In the genomic region with DNA sequence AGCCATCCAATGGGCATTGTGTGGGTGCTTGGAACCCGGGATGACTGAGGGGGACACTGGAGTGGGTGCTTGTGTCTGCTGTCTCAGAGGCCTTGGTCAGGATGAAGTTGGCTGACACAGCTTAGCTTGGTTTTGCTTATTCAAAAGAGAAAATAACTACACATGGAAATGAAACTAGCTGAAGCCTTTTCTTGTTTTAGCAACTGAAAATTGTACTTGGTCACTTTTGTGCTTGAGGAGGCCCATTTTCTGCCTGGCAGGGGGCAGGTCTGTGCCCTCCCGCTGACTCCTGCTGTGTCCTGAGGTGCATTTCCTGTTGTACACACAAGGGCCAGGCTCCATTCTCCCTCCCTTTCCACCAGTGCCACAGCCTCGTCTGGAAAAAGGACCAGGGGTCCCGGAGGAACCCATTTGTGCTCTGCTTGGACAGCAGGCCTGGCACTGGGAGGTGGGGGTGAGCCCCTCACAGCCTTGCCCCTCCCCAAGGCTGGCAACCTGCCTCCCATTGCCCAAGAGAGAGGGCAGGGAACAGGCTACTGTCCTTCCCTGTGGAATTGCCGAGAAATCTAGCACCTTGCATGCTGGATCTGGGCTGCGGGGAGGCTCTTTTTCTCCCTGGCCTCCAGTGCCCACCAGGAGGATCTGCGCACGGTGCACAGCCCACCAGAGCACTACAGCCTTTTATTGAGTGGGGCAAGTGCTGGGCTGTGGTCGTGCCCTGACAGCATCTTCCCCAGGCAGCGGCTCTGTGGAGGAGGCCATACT, we compare ENCODE assay signal across 10 cellular contexts. TPM values are rescaled to one million over a fixed set of nuclear protein-coding genes. Genes with fewer than 3 reads are reported as not detected.
DNase-seq lines count a peak whose midpoint lies in the region; ATAC-seq, FAIRE-seq and TF ChIP-seq lines count a peak whose summit lies in the region.
"Had no signal": no experiment of that assay in that cellular context is flagged by ENCODE, and none has a peak within 500 bp of the region (broad histone marks: within the 10 kb centered on the region; RNA-seq: fewer than 3 reads in every experiment).

No MANE protein-coding gene starts in this region.

- no peak for TF ChIP-seq CTCF in HepG2 (CRISPR knock-in tag; IDR thresholded peaks at IDR 0.05)

- peaks cover 14 to 16% of the 10 kb centered on the region in 2 experiments; a peak in 4 of 5 replicates for H3K36me3 ChIP-seq in HepG2 (replicated peaks in 1 of 2; ENCODE audit: control insufficient read depth in 1 of 2, insufficient read depth in 2 of 2, low read length in 2 of 2)

- no peak for TF ChIP-seq RAD21 in HepG2 (CRISPR knock-in tag; IDR thresholded peaks at IDR 0.05)

- peak; percentile 8 for FAIRE-seq in HepG2 (lab: Jason Lieb, UNC)
- FAIRE-seq: small intestine had no signal

- POLR2A ChIA-PET in HepG2 (lab: Yijun Ruan, JAX) = interaction anchor here (1.1 kb wide), 1 partner anchor 110 kb away, joined by 3 read pairs; a partner anchor contains a TSS

- intact Hi-C loops in HepG2 (cut with micrococcal nuclease; ENCODE audit: unreplicated experiment) = loop anchor here (10.0 kb wide), 1 partner anchor 97 kb away; a partner anchor contains a TSS

- H3K79me2 ChIP-seq in HepG2 (ENCODE audit: insufficient read depth, low read length) = no peaks in the 10 kb centered on the region

- H3K27me3 ChIP-seq in HepG2 (ENCODE audit: control insufficient read depth in 1 of 2, insufficient read depth in 2 of 2, low read length in 2 of 2) = no peaks in the 10 kb centered on the region

- ATAC-seq in GM18502 (IDR thresholded peaks at IDR 0.05; ENCODE audit: poor library complexity, unreplicated experiment) (peak; percentile 67), GM21447 (IDR thresholded peaks at IDR 0.05; ENCODE audit: unreplicated experiment) (peak; percentile 79), HG03460 (IDR thresholded peaks at IDR 0.05; ENCODE audit: unreplicated experiment) (peak; percentile 63), HepG2 (no peak)
- ATAC-seq in activated naive CD8-positive, alpha-beta T cell treated with anti-CD3 and anti-CD28 coated beads, Interleukin-2, amount 50 U/mL, for 24 hours = no peak

- H3K4me1 ChIP-seq in HepG2 (ENCODE audit: insufficient read depth, low read length) = 0 out of 2 replicates have a peak, but pooled peaks cover 5% of the 10 kb centered on the region

- no peaks in the 10 kb centered on the region for H3K27me3 Mint-ChIP-seq in activated naive CD8-positive, alpha-beta T cell treated with anti-CD3 and anti-CD28 coated beads, Interleukin-2, amount 50 U/mL, for 24 hours
- H3K27me3 Mint-ChIP-seq: activated B cell treated with CpG ODN at 0.5 μM for 24 hours had no signal

- WGBS in HepG2 (ENCODE audit: low lambda C conversion rate) = 89% methylated on average over 10 of the region's 10 CpGs

- no peak overlapping the region for H3K4me3 Mint-ChIP-seq in activated naive CD8-positive, alpha-beta T cell treated with anti-CD3 and anti-CD28 coated beads, Interleukin-2, amount 50 U/mL, for 24 hours
- H3K4me3 Mint-ChIP-seq: activated B cell treated with CpG ODN at 0.5 μM for 24 hours had no signal

- no peak overlapping the region for H2AFZ ChIP-seq in HepG2 (ENCODE audit: low read length)

- no peaks in the 10 kb centered on the region for H3K9me3 Mint-ChIP-seq in activated naive CD8-positive, alpha-beta T cell treated with anti-CD3 and anti-CD28 coated beads, Interleukin-2, amount 50 U/mL, for 24 hours
- H3K9me3 Mint-ChIP-seq: activated B cell treated with CpG ODN at 0.5 μM for 24 hours had no signal

- DNase-seq in HepG2 (ENCODE audit: low spot score) = no peak
- DNase-seq in NCI-H526 treated with DMSO at 0.1 percent for 48 hours (lab: John Stamatoyannopoulos, UW) = no peak
- DNase-seq in putamen (ENCODE audit: low spot score) = no peak
- no peak for DNase-seq in activated naive CD8-positive, alpha-beta T cell treated with anti-CD3 and anti-CD28 coated beads, Interleukin-2, amount 50 U/mL, for 24 hours
- DNase-seq in SHP77 (lab: John Stamatoyannopoulos, UW) = no peak
- DNase-seq: activated B cell treated with CpG ODN at 0.5 μM for 24 hours had no signal

- BruUV-seq in HepG2 (replicated peaks; lab: Mats Ljungman, UMichigan) = TSS peak; percentile 34

- H3K4me1 Mint-ChIP-seq in activated naive CD8-positive, alpha-beta T cell treated with anti-CD3 and anti-CD28 coated beads, Interleukin-2, amount 50 U/mL, for 24 hours = no peaks in the 10 kb centered on the region

- TF ChIP-seq POLR2A in HepG2 (IDR thresholded peaks at IDR 0.05; ENCODE audit: insufficient read depth in 1 of 2, low read depth in 2 of 2, low read length in 2 of 2) = no peak; a peak in 1 of 4 replicates

- H3K9ac ChIP-seq in HepG2 (ENCODE audit: insufficient read depth, low read depth, low read length) = no peak overlapping the region

- H3K9me3 ChIP-seq in HepG2 (ENCODE audit: low read length) = no peaks in the 10 kb centered on the region

- H3K36me3 Mint-ChIP-seq in activated naive CD8-positive, alpha-beta T cell treated with anti-CD3 and anti-CD28 coated beads, Interleukin-2, amount 50 U/mL, for 24 hours (ENCODE audit: low read depth) = peaks cover 2% of the 10 kb centered on the region

- H3K4me3 ChIP-seq in HepG2 (replicated peaks in 1 of 3; ENCODE audit: insufficient read depth in 1 of 3, low read depth in 2 of 3, low read length in 3 of 3) = no peak overlapping the region

- CTCF ChIA-PET in HepG2 (lab: Yijun Ruan, JAX; ENCODE audit: low intra/inter-chr PET ratio, low total read pairs) = interaction anchor here (1.3 to 6.9 kb wide), 2 partner anchors 93 to 102 kb away, joined by 3 to 157 read pairs; a partner anchor contains a TSS

- H3K27ac Mint-ChIP-seq in activated naive CD8-positive, alpha-beta T cell treated with anti-CD3 and anti-CD28 coated beads, Interleukin-2, amount 50 U/mL, for 24 hours = no peak overlapping the region
- H3K27ac Mint-ChIP-seq: activated B cell treated with CpG ODN at 0.5 μM for 24 hours had no signal

- H3K4me2 ChIP-seq in HepG2 (ENCODE audit: low read depth, low read length) = no peak overlapping the region

- in situ Hi-C loops in HepG2 (cut with HindIII; ENCODE audit: extremely low pct_ligation_motif_present, low pct_unique_long_range_greater_than_20kb) = loop anchor here (5.0 to 10.0 kb wide), 2 partner anchors 100 to 303 kb away; a partner anchor contains a TSS

- no peaks in the 10 kb centered on the region for H4K20me1 ChIP-seq in HepG2 (ENCODE audit: insufficient read depth, low read length)

- no peak for TF ChIP-seq EP300 in HepG2 (IDR thresholded peaks at IDR 0.05; ENCODE audit: low read depth in 2 of 2, low read length in 2 of 2)
- no peak for TF ChIP-seq EP300 in HepG2 (CRISPR knock-in tag; IDR thresholded peaks at IDR 0.05; ENCODE audit: borderline replicate concordance)

- no peak overlapping the region for H3K27ac ChIP-seq in HepG2 (ENCODE audit: extremely low read length, insufficient read depth, low read length)

TF ChIP-seq in HepG2, 621 proteins besides CTCF, POLR2A, EP300 and RAD21 (continues in another document):
- no peak for TF ChIP-seq HCFC1 (IDR thresholded peaks at IDR 0.05; ENCODE audit: low read depth, low read length)
- TF ChIP-seq ZNF256 (CRISPR knock-in tag; conservative IDR thresholded peaks at IDR 0.05) = no peak
- TF ChIP-seq, protein P1, sequence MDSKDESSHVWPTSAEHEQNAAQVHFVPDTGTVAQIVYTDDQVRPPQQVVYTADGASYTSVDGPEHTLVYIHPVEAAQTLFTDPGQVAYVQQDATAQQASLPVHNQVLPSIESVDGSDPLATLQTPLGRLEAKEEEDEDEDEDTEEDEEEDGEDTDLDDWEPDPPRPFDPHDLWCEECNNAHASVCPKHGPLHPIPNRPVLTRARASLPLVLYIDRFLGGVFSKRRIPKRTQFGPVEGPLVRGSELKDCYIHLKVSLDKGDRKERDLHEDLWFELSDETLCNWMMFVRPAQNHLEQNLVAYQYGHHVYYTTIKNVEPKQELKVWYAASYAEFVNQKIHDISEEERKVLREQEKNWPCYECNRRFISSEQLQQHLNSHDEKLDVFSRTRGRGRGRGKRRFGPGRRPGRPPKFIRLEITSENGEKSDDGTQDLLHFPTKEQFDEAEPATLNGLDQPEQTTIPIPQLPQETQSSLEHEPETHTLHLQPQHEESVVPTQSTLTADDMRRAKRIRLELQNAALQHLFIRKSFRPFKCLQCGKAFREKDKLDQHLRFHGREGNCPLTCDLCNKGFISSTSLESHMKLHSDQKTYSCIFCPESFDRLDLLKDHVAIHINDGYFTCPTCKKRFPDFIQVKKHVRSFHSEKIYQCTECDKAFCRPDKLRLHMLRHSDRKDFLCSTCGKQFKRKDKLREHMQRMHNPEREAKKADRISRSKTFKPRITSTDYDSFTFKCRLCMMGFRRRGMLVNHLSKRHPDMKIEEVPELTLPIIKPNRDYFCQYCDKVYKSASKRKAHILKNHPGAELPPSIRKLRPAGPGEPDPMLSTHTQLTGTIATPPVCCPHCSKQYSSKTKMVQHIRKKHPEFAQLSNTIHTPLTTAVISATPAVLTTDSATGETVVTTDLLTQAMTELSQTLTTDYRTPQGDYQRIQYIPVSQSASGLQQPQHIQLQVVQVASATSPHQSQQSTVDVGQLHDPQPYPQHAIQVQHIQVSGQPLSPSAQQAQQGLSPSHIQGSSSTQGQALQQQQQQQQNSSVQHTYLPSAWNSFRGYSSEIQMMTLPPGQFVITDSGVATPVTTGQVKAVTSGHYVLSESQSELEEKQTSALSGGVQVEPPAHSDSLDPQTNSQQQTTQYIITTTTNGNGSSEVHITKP (CRISPR knock-in tag; IDR thresholded peaks at IDR 0.05; ENCODE audit: low read depth) = no peak

RNA-seq across cellular contexts. Expression of a gene that starts 49.4 kb away (rescaled TPM):
- total RNA-seq in HepG2 (2016; rRNA removed; fragmentation: Illumina TruSeq; extraction: Trizol) = 82.0 and 86.3 TPM in 2 replicates
- 5.4 and 6.5 TPM in 2 replicates for total RNA-seq in HepG2 (2016; cell fraction: cytosol; rRNA removed; fragmentation: Illumina TruSeq; extraction: Trizol; ENCODE audit: low read depth)
- total RNA-seq in HepG2 (2016; cell fraction: insoluble cytoplasmic fraction; rRNA removed; fragmentation: Illumina TruSeq; extraction: Trizol) = 69.1 and 89.6 TPM in 2 replicates
- total RNA-seq in HepG2 (2016; cell fraction: membrane; rRNA removed; fragmentation: Illumina TruSeq; extraction: Trizol) = 18.0 and 19.5 TPM in 2 replicates
- 59.8 and 63.0 TPM in 2 replicates for total RNA-seq in HepG2 (2016; cell fraction: nucleus; rRNA removed; fragmentation: Illumina TruSeq; extraction: Trizol)
- 24.2 and 37.5 TPM in 2 replicates for polyA plus RNA-seq in HepG2 (2011; rRNA removed)
- 24.4 and 27.4 TPM in 2 replicates for polyA plus RNA-seq in HepG2 (2011; cell fraction: cytosol; rRNA removed)
- polyA plus RNA-seq in HepG2 (2011; cell fraction: nucleus; rRNA removed) = 111 and 112 TPM in 2 replicates
- polyA plus RNA-seq in HepG2 (2012) = 26.9 and 46.5 TPM in 2 replicates
- polyA plus RNA-seq in HepG2 (2016; cell fraction: cytosol; fragmentation: Illumina TruSeq; extraction: Trizol; ENCODE audit: low read depth) = 3.5 TPM in 2 replicates
- 45.7 and 58.6 TPM in 2 replicates for polyA plus RNA-seq in HepG2 (2016; cell fraction: insoluble cytoplasmic fraction; fragmentation: Illumina TruSeq; extraction: Trizol; ENCODE audit: low read depth)
- polyA plus RNA-seq in HepG2 (2016; cell fraction: membrane; fragmentation: Illumina TruSeq; extraction: Trizol; ENCODE audit: low read depth) = 7.2 and 9.8 TPM in 2 replicates
- polyA plus RNA-seq in HepG2 (2016; cell fraction: nucleus; fragmentation: Illumina TruSeq; extraction: Trizol; ENCODE audit: insufficient read depth, low read depth) = 79.7 and 85.5 TPM in 2 replicates
- 26.5 and 80.5 TPM in 2 replicates for polyA minus RNA-seq in HepG2 (2011; rRNA and poly(A)+ RNA removed; ENCODE audit: low replicate concordance)
- 36.1 and 38.1 TPM in 2 replicates for polyA minus RNA-seq in HepG2 (2011; cell fraction: cytosol; rRNA and poly(A)+ RNA removed)
- polyA minus RNA-seq in HepG2 (2011; cell fraction: nucleus; rRNA and poly(A)+ RNA removed) = 27.9 and 31.3 TPM in 2 replicates

Comparison
In these comparisons a context has a peak if more than half of its experiments do, and no peak if none do; other contexts are left out.
1. ATAC-seq: peak in GM18502 (single experiment), GM21447 (single experiment) and HG03460 (single experiment); none in HepG2 (single experiment) and activated naive CD8-positive, alpha-beta T cell treated with anti-CD3 and anti-CD28 coated beads, Interleukin-2, amount 50 U/mL, for 24 hours (single experiment).